ENCODE assay signal across 15 cellular contexts in genomic region chr17:57550671-57551315, GRCh38.
DNase-seq lines count a peak whose midpoint lies in the region; ATAC-seq and TF ChIP-seq lines count a peak whose summit lies in the region.
"Had no signal": no experiment of that assay in that cellular context is flagged by ENCODE, and none has a peak within 500 bp of the region (broad histone marks: within the 10 kb centered on the region; RNA-seq: fewer than 3 reads in every experiment).

No MANE protein-coding gene starts in this region.

- no peaks in the 10 kb centered on the region for H3K27me3 Mint-ChIP-seq in activated B cell treated with CpG ODN at 0.5 μM for 24 hours
- no peaks in the 10 kb centered on the region for H3K27me3 Mint-ChIP-seq in naive thymus-derived CD4-positive, alpha-beta T cell

- H3K4me2 ChIP-seq in BLaER1 (peak overlapping the region; percentile 97), osteoblast (ENCODE audit: insufficient read depth, low read length) (no peak overlapping the region)

- TF ChIP-seq CTCF in activated B cell treated with CpG ODN at 0.5 μM for 24 hours (IDR thresholded peaks at IDR 0.05) (no peak), ovary (IDR thresholded peaks at IDR 0.05) (no peak), osteoblast (IDR thresholded peaks at IDR 0.05; ENCODE audit: extremely low read depth, low read depth, low read length) (no peak)

- no peak overlapping the region for H2AFZ ChIP-seq in osteoblast (ENCODE audit: low read length)

- no peak for DNase-seq in Jurkat, Clone E6-1 (ENCODE audit: low read depth, low spot score)
- DNase-seq in activated B cell treated with CpG ODN at 0.5 μM for 24 hours, result no peak
- no peak for DNase-seq in naive thymus-derived CD4-positive, alpha-beta T cell
- DNase-seq in ovary, result no peak
- DNase-seq in osteoblast (ENCODE audit: insufficient read length, low spot score, missing footprints), result no peak
- DNase-seq in AG08395 (ENCODE audit: low spot score), result no peak
- DNase-seq: activated CD4-positive, alpha-beta T cell treated with anti-CD3 and anti-CD28 coated beads, Interleukin-2, amount 50 U/mL, for 48 hours; activated T-cell treated with anti-CD3 and anti-CD28 coated beads, Interleukin-2, amount 50 U/mL, for 48 hours; effector CD8-positive, alpha-beta T cell; EL; stimulated activated naive CD4-positive, alpha-beta T cell treated with Interleukin-2 at 50 U/mL for 16 hours had no signal

- peak overlapping the region; percentile 76 for H3K4me3 Mint-ChIP-seq in activated B cell treated with CpG ODN at 0.5 μM for 24 hours
- H3K4me3 Mint-ChIP-seq in naive thymus-derived CD4-positive, alpha-beta T cell, result peak overlapping the region in 7 of 10 donors; percentile 36 to 61 (median 51)

- intact Hi-C loops in activated B cell treated with CpG ODN at 0.5 μM for 24 hours (cut with micrococcal nuclease), result loop anchor here (1.0 to 5.0 kb wide), 6 partner anchors 54 to 293 kb away; partner anchors contain the start of genes CCDC182 and MSI2
- intact Hi-C loops in naive thymus-derived CD4-positive, alpha-beta T cell (cut with micrococcal nuclease), result loop anchor here in 1 of 2 donors (5.0 kb wide), 1 partner anchor 122 kb away; no protein-coding TSS in a partner anchor
- intact Hi-C loops in ovary (cut with DNase I), result no loop called here

- H3K36me3 ChIP-seq in BLaER1 (peaks cover 9% of the 10 kb centered on the region), ovary (no peaks in the 10 kb centered on the region), osteoblast (ENCODE audit: insufficient read depth, low read length) (no peaks in the 10 kb centered on the region)
- no peaks in the 10 kb centered on the region for H3K36me3 ChIP-seq in naive thymus-derived CD4-positive, alpha-beta T cell (ENCODE audit: control insufficient read depth in 2 of 3, insufficient read depth in 3 of 3, low read length in 3 of 3)
- H3K36me3 ChIP-seq: prostate gland had no signal

- TF ChIP-seq POLR2A in ovary (IDR thresholded peaks at IDR 0.05), result no peak

- CTCF ChIA-PET in activated B cell treated with CpG ODN at 0.5 μM for 24 hours (lab: Charles Lee), result interaction anchor here (2.1 to 3.7 kb wide), 2 partner anchors 121 to 308 kb away, joined by 7 to 25 read pairs; no protein-coding TSS in a partner anchor
- CTCF ChIA-PET in naive thymus-derived CD4-positive, alpha-beta T cell (lab: Charles Lee), result interaction anchor here (1.1 to 1.9 kb wide), 3 partner anchors 10 to 197 kb away, joined by 3 to 5 read pairs (median 3); no protein-coding TSS in a partner anchor

- H3K4me3 ChIP-seq in BLaER1, result peak overlapping the region; percentile 75
- H3K4me3 ChIP-seq in Jurkat, Clone E6-1 (ENCODE audit: low read length), result peak overlapping the region; percentile 48
- H3K4me3 ChIP-seq in naive thymus-derived CD4-positive, alpha-beta T cell (ENCODE audit: low read length), result no peak overlapping the region
- H3K4me3 ChIP-seq in ovary, result no peak overlapping the region
- no peak overlapping the region for H3K4me3 ChIP-seq in osteoblast (ENCODE audit: insufficient read depth, low read length)
- H3K4me3 ChIP-seq: mucosa of descending colon, prostate gland had no signal

- TF ChIP-seq EP300 in ovary (IDR thresholded peaks at IDR 0.05), result no peak

- H3K36me3 Mint-ChIP-seq in activated B cell treated with CpG ODN at 0.5 μM for 24 hours (ENCODE audit: low read depth), result no peaks in the 10 kb centered on the region
- peaks cover 0 to 10% (median 0%) of the 10 kb centered on the region in 5 donors for H3K36me3 Mint-ChIP-seq in naive thymus-derived CD4-positive, alpha-beta T cell

- no peaks in the 10 kb centered on the region for H3K27me3 ChIP-seq in BLaER1
- H3K27me3 ChIP-seq in naive thymus-derived CD4-positive, alpha-beta T cell (ENCODE audit: control insufficient read depth in 2 of 2, insufficient read depth in 2 of 2, low read length in 2 of 2), result no peaks in the 10 kb centered on the region
- H3K27me3 ChIP-seq in ovary, result no peaks in the 10 kb centered on the region
- H3K27me3 ChIP-seq in osteoblast (ENCODE audit: insufficient read depth, low read length), result no peaks in the 10 kb centered on the region

- H3K9ac ChIP-seq in BLaER1, result peak overlapping the region; percentile 90

- H4K20me1 ChIP-seq in BLaER1 (no peaks in the 10 kb centered on the region), osteoblast (ENCODE audit: insufficient read depth, low read length) (peaks cover 13% of the 10 kb centered on the region)

- H3K9me3 ChIP-seq in BLaER1 (no peaks in the 10 kb centered on the region), ovary (no peaks in the 10 kb centered on the region), osteoblast (ENCODE audit: low read depth, low read length) (no peaks in the 10 kb centered on the region)
- H3K9me3 ChIP-seq in naive thymus-derived CD4-positive, alpha-beta T cell (ENCODE audit: control insufficient read depth in 2 of 3, low read length in 3 of 3), result no peaks in the 10 kb centered on the region
- H3K9me3 ChIP-seq: mucosa of descending colon, prostate gland had no signal

- peaks cover 91% of the 10 kb centered on the region for H3K4me1 Mint-ChIP-seq in activated B cell treated with CpG ODN at 0.5 μM for 24 hours
- H3K4me1 Mint-ChIP-seq in naive thymus-derived CD4-positive, alpha-beta T cell, result peaks cover 26 to 86% (median 67%) of the 10 kb centered on the region in 7 donors

- no peaks in the 10 kb centered on the region for H3K79me2 ChIP-seq in osteoblast (ENCODE audit: insufficient read depth, low read length)

- no peaks in the 10 kb centered on the region for H3K9me3 Mint-ChIP-seq in activated B cell treated with CpG ODN at 0.5 μM for 24 hours
- H3K9me3 Mint-ChIP-seq in naive thymus-derived CD4-positive, alpha-beta T cell, result no peaks in the 10 kb centered on the region

- peak overlapping the region; percentile 87 for H3K27ac Mint-ChIP-seq in activated B cell treated with CpG ODN at 0.5 μM for 24 hours
- H3K27ac Mint-ChIP-seq in naive thymus-derived CD4-positive, alpha-beta T cell, result peak overlapping the region in 6 of 9 donors; percentile 18 to 81 (median 70)

- H3K4me1 ChIP-seq in BLaER1 (peaks cover 86% of the 10 kb centered on the region), ovary (ENCODE audit: insufficient read depth) (peaks cover 14% of the 10 kb centered on the region), osteoblast (ENCODE audit: insufficient read depth, low read length) (peaks cover 5% of the 10 kb centered on the region)
- peaks cover 4 to 19% of the 10 kb centered on the region in 2 donors for H3K4me1 ChIP-seq in naive thymus-derived CD4-positive, alpha-beta T cell (ENCODE audit: control insufficient read depth in 2 of 2, insufficient read depth in 2 of 2, low read length in 2 of 2)

- no peak for ATAC-seq in activated B cell treated with CpG ODN at 0.5 μM for 24 hours (ENCODE audit: low read depth)
- no peak for ATAC-seq in naive thymus-derived CD4-positive, alpha-beta T cell
- ATAC-seq in HG03280 (IDR thresholded peaks at IDR 0.05; ENCODE audit: unreplicated experiment), result no peak

- 88 to 91% (median 91%) methylated on average over 11 of the region's 11 CpGs for WGBS in ovary, 3 donors

- peak overlapping the region; percentile 97 for H3K27ac ChIP-seq in BLaER1
- no peak overlapping the region for H3K27ac ChIP-seq in naive thymus-derived CD4-positive, alpha-beta T cell (ENCODE audit: low read depth, low read length)
- H3K27ac ChIP-seq in ovary, result no peak overlapping the region
- no peak overlapping the region for H3K27ac ChIP-seq in osteoblast (ENCODE audit: low read depth, low read length)
- H3K27ac ChIP-seq: prostate gland had no signal

- POLR2A ChIA-PET in activated B cell treated with CpG ODN at 0.5 μM for 24 hours (lab: Charles Lee), result interaction anchor here (0.6 to 3.7 kb wide), 13 partner anchors 11 to 1103 kb away, joined by 3 to 34 read pairs (median 5); partner anchors contain the start of gene MSI2
- POLR2A ChIA-PET in naive thymus-derived CD4-positive, alpha-beta T cell (lab: Charles Lee), result interaction anchor here (0.7 kb wide), 1 partner anchor 74 kb away, joined by 3 read pairs; no protein-coding TSS in a partner anchor

Comparison
In these comparisons a context has a peak if more than half of its experiments do, and no peak if none do; other contexts are left out.
1. H3K4me3 ChIP-seq: peak in BLaER1 (single experiment) and Jurkat, Clone E6-1 (single experiment); none in naive thymus-derived CD4-positive, alpha-beta T cell (single experiment), ovary (single experiment) and osteoblast (single experiment).